Comparison of ENCODE assay signal across 11 cellular contexts in the genomic region with DNA sequence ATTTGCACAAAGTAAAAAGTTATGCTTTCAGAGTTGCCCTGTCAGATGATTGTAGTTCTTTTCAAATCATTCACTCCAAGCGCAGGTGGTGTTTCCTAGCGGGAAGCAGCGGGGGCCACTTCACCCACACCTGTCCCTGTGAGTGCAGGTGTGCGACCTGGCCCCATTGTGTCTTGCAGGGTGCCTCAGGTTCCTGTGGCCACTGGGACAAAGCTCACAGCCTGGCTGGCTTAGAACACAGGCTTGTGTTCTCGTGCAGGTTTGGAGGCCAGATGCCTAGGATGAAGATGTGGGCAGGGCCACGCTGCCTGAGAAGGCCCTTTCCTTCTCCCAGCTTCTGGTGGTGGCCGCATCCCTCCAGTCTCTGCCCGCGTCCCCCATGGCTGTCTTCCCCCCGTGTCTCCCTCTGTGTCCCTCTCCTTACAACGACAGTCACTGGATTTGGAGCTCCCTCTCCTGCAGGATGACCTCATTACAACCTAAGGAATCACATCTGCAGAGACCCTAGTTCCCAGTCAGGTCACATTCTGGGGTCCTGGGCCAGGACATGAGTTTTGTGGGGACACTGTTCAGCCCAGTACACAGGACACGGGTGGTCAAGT.
A peak's percentile ranks its signal among the peaks of the same experiment; 100 is the strongest.
DNase-seq lines count a peak whose midpoint lies in the region; ATAC-seq, FAIRE-seq and TF ChIP-seq lines count a peak whose summit lies in the region.
"Had no signal": no experiment of that assay in that cellular context is flagged by ENCODE, and none has a peak within 500 bp of the region (broad histone marks: within the 10 kb centered on the region; RNA-seq: fewer than 3 reads in every experiment).

No MANE protein-coding gene starts in this region.

- no peak overlapping the region for H3K27ac ChIP-seq in HepG2 (ENCODE audit: extremely low read length, insufficient read depth, low read length)
- H3K27ac ChIP-seq in right lobe of liver, result no peak overlapping the region
- H3K27ac ChIP-seq in PC-3 (ENCODE audit: low read length), result no peak overlapping the region
- no peak overlapping the region for H3K27ac ChIP-seq in CD4-positive, alpha-beta memory T cell (ENCODE audit: low read depth, low read length)
- H3K27ac ChIP-seq: adrenal gland had no signal

- H3K9me3 ChIP-seq in HepG2 (ENCODE audit: low read length), result no peaks in the 10 kb centered on the region
- no peaks in the 10 kb centered on the region for H3K9me3 ChIP-seq in right lobe of liver
- H3K9me3 ChIP-seq in PC-3 (ENCODE audit: low read length), result no peaks in the 10 kb centered on the region
- H3K9me3 ChIP-seq in CD4-positive, alpha-beta memory T cell (ENCODE audit: control insufficient read depth in 1 of 2, low read length in 2 of 2), result no peaks in the 10 kb centered on the region
- H3K9me3 ChIP-seq: adrenal gland had no signal

- H3K36me3 Mint-ChIP-seq in CD4-positive, alpha-beta memory T cell, result no peaks in the 10 kb centered on the region

- H3K27me3 ChIP-seq in HepG2 (ENCODE audit: control insufficient read depth in 1 of 2, insufficient read depth in 2 of 2, low read length in 2 of 2) (peaks cover 0 to 8% of the 10 kb centered on the region in 2 experiments; a peak in 2 of 5 replicates), right lobe of liver (no peaks in the 10 kb centered on the region), PC-3 (ENCODE audit: low read length) (no peaks in the 10 kb centered on the region)
- no peaks in the 10 kb centered on the region for H3K27me3 ChIP-seq in CD4-positive, alpha-beta memory T cell (ENCODE audit: insufficient read depth, low read length)
- H3K27me3 ChIP-seq: adrenal gland had no signal

- peak; percentile 35; the same call in 1 of the 2 replicates for TF ChIP-seq RAD21 in HepG2 (CRISPR knock-in tag; IDR thresholded peaks at IDR 0.05)

- H3K79me2 ChIP-seq in HepG2 (ENCODE audit: insufficient read depth, low read length) (no peaks in the 10 kb centered on the region), PC-3 (ENCODE audit: low read length) (no peaks in the 10 kb centered on the region)

- H3K4me3 ChIP-seq in HepG2 (replicated peaks in 1 of 3; ENCODE audit: insufficient read depth in 1 of 3, low read depth in 2 of 3, low read length in 3 of 3) (peak overlapping the region in 1 of 3 experiments; percentile 14; a peak in 1 of 6 replicates), right lobe of liver (no peak overlapping the region), PC-3 (ENCODE audit: low read length) (no peak overlapping the region)
- no peak overlapping the region for H3K4me3 ChIP-seq in CD4-positive, alpha-beta memory T cell (ENCODE audit: low read length in 2 of 2)
- H3K4me3 ChIP-seq: adrenal gland had no signal

- H3K36me3 ChIP-seq in HepG2 (replicated peaks in 1 of 2; ENCODE audit: control insufficient read depth in 1 of 2, insufficient read depth in 2 of 2, low read length in 2 of 2) (no peaks in the 10 kb centered on the region), right lobe of liver (peaks cover 0 to 6% (median 0%) of the 10 kb centered on the region in 4 donors), PC-3 (ENCODE audit: low read depth, low read length) (no peaks in the 10 kb centered on the region)
- no peaks in the 10 kb centered on the region for H3K36me3 ChIP-seq in CD4-positive, alpha-beta memory T cell (ENCODE audit: insufficient read depth, low read length)
- H3K36me3 ChIP-seq: adrenal gland had no signal

- intact Hi-C loops in HepG2 (cut with micrococcal nuclease; ENCODE audit: unreplicated experiment) (loop anchor here (10.0 kb wide), 1 partner anchor 51 kb away; no protein-coding TSS in a partner anchor), right lobe of liver (cut with DNase I) (no loop called here), PC-3 (cut with micrococcal nuclease) (no loop called here)
- intact Hi-C loops in CD4-positive, alpha-beta memory T cell (cut with micrococcal nuclease), result no loop called here

- H2AFZ ChIP-seq in HepG2 (ENCODE audit: low read length), result no peak overlapping the region
- H2AFZ ChIP-seq in PC-3 (ENCODE audit: low read length), result no peak overlapping the region

- H3K4me3 Mint-ChIP-seq in CD4-positive, alpha-beta memory T cell, result no peak overlapping the region
- H3K4me3 Mint-ChIP-seq: immature natural killer cell had no signal

- H3K9ac ChIP-seq in HepG2 (ENCODE audit: insufficient read depth, low read depth, low read length), result no peak overlapping the region
- no peak overlapping the region for H3K9ac ChIP-seq in PC-3 (ENCODE audit: low read length)

- no TSS peak for BruUV-seq in HepG2 (replicated peaks; lab: Mats Ljungman, UMichigan)
- no TSS peak for BruUV-seq in PC-3 (replicated peaks; lab: Mats Ljungman, UMichigan)

- in situ Hi-C loops in HepG2 (cut with HindIII; ENCODE audit: extremely low pct_ligation_motif_present, low pct_unique_long_range_greater_than_20kb), result no loop called here

- no peak for TF ChIP-seq EP300 in HepG2 (IDR thresholded peaks at IDR 0.05; ENCODE audit: low read depth in 2 of 2, low read length in 2 of 2)
- TF ChIP-seq EP300 in HepG2 (CRISPR knock-in tag; IDR thresholded peaks at IDR 0.05; ENCODE audit: borderline replicate concordance), result no peak

- peak overlapping the region; percentile 21; the same call in 1 of the 2 replicates for H3K4me2 ChIP-seq in HepG2 (ENCODE audit: low read depth, low read length)
- no peak overlapping the region for H3K4me2 ChIP-seq in PC-3 (ENCODE audit: low read length)

- ATAC-seq in HepG2, result peak; percentile 50
- no peak for ATAC-seq in right lobe of liver
- 0 out of 2 replicates have a peak, but pooled peaks have one; percentile 35 for ATAC-seq in PC-3
- ATAC-seq in GM18867 (IDR thresholded peaks at IDR 0.05; ENCODE audit: unreplicated experiment), result no peak

- no peaks in the 10 kb centered on the region for H3K27me3 Mint-ChIP-seq in CD4-positive, alpha-beta memory T cell

- H3K4me1 Mint-ChIP-seq in CD4-positive, alpha-beta memory T cell, result no peaks in the 10 kb centered on the region

- DNase-seq in HepG2 (ENCODE audit: low spot score), result no peak
- no peak for DNase-seq in right lobe of liver
- DNase-seq in PC-3, result peak; percentile 16
- DNase-seq in iPS-NIHi11 (ENCODE audit: low spot score), result peak; percentile 29
- no peak for DNase-seq in NCI-H2029 (lab: John Stamatoyannopoulos, UW)
- no peak for DNase-seq in CD4-positive, alpha-beta memory T cell
- DNase-seq in activated CD4-positive, alpha-beta T cell treated with anti-CD3 and anti-CD28 coated beads, Interleukin-2, amount 50 U/mL, for 48 hours, result no peak
- DNase-seq: immature natural killer cell, NCI-H1048 had no signal

- peak overlapping the region in 1 of 7 donors; percentile 30 for H3K27ac Mint-ChIP-seq in CD4-positive, alpha-beta memory T cell

- no peaks in the 10 kb centered on the region for H3K9me2 ChIP-seq in PC-3 (replicated peaks; ENCODE audit: low read length)

- TF ChIP-seq POLR2A in HepG2 (IDR thresholded peaks at IDR 0.05; ENCODE audit: insufficient read depth in 1 of 2, low read depth in 2 of 2, low read length in 2 of 2) (no peak), right lobe of liver (IDR thresholded peaks at IDR 0.05) (no peak)

- H3K4me1 ChIP-seq in HepG2 (ENCODE audit: insufficient read depth, low read length), result peaks cover 51% of the 10 kb centered on the region
- H3K4me1 ChIP-seq in right lobe of liver, result peaks cover 0 to 6% (median 3%) of the 10 kb centered on the region in 4 donors
- no peaks in the 10 kb centered on the region for H3K4me1 ChIP-seq in PC-3 (ENCODE audit: insufficient read depth, low read length)
- no peaks in the 10 kb centered on the region for H3K4me1 ChIP-seq in CD4-positive, alpha-beta memory T cell (ENCODE audit: insufficient read depth, low read length)

- CTCF ChIA-PET in HepG2 (lab: Yijun Ruan, JAX; ENCODE audit: low intra/inter-chr PET ratio, low total read pairs) (no interaction called here), PC-3 (lab: Charles Lee) (no interaction called here)
- CTCF ChIA-PET in CD4-positive, alpha-beta memory T cell (lab: Charles Lee; ENCODE audit: partially characterized antibody), result no interaction called here

- H3F3A ChIP-seq in PC-3 (ENCODE audit: low read length, unreplicated experiment), result no peaks in the 10 kb centered on the region

- FAIRE-seq in HepG2 (lab: Jason Lieb, UNC), result no peak

- no peaks in the 10 kb centered on the region for H3K9me3 Mint-ChIP-seq in CD4-positive, alpha-beta memory T cell
- H3K9me3 Mint-ChIP-seq: immature natural killer cell had no signal

- H4K20me1 ChIP-seq in HepG2 (ENCODE audit: insufficient read depth, low read length) (no peaks in the 10 kb centered on the region), PC-3 (ENCODE audit: low read length) (no peaks in the 10 kb centered on the region)

- WGBS in HepG2 (ENCODE audit: low lambda C conversion rate), result 33% methylated on average over 10 of the region's 12 CpGs
- WGBS in right lobe of liver (ENCODE audit: insufficient coverage, low coverage, low lambda C conversion rate, missing lambda C conversion rate), result 73% methylated on average over 5 of the region's 12 CpGs

- POLR2A ChIA-PET in HepG2 (lab: Yijun Ruan, JAX) (no interaction called here), PC-3 (lab: Charles Lee; ENCODE audit: unreplicated experiment) (no interaction called here)
- POLR2A ChIA-PET in CD4-positive, alpha-beta memory T cell (lab: Charles Lee; ENCODE audit: partially characterized antibody), result no interaction called here

- TF ChIP-seq CTCF in HepG2 (CRISPR knock-in tag; IDR thresholded peaks at IDR 0.05) (peak; percentile 85), right lobe of liver (IDR thresholded peaks at IDR 0.05) (no peak), PC-3 (conservative IDR thresholded peaks at IDR 0.05; ENCODE audit: low read depth, low read length) (peak; percentile 42)

TF ChIP-seq in HepG2, 621 proteins besides CTCF, POLR2A, EP300 and RAD21 (continues in another document):
- TF ChIP-seq ATM (IDR thresholded peaks at IDR 0.05; ENCODE audit: borderline replicate concordance), result no peak
- TF ChIP-seq ERF (CRISPR knock-in tag; IDR thresholded peaks at IDR 0.05), result peak; percentile 37; the same call in 1 of the 2 replicates
- TF ChIP-seq PCBP2 (optimal IDR thresholded peaks at IDR 0.05; ENCODE audit: low read depth, low read length, poor library complexity, severe bottlenecking), result no peak
- TF ChIP-seq PHF8 (CRISPR knock-in tag; IDR thresholded peaks at IDR 0.05), result no peak
- TF ChIP-seq, protein P1, sequence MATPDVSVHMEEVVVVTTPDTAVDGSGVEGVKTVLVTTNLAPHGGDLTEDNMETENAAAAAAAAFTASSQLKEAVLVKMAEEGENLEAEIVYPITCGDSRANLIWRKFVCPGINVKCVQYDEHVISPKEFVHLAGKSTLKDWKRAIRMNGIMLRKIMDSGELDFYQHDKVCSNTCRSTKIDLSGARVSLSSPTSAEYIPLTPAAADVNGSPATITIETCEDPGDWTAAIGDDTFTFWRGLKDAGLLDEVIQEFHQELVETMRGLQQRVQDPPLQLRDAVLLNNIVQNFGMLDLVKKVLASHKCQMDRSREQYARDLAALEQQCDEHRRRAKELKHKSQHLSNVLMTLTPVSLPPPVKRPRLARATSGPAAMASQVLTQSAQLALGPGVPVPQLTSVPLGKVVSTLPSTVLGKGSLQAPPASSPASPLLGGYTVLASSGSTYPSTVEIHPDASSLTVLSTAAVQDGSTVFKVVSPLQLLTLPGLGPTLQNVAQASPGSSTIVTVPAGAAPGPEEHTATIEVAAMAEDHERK (CRISPR knock-in tag; IDR thresholded peaks at IDR 0.05; ENCODE audit: low read depth), result no peak
- no peak for TF ChIP-seq SALL2 (CRISPR knock-in tag; IDR thresholded peaks at IDR 0.05)
- no peak for TF ChIP-seq SMAD9 (CRISPR knock-in tag; IDR thresholded peaks at IDR 0.05)
- TF ChIP-seq NFE2 (CRISPR knock-in tag; IDR thresholded peaks at IDR 0.05), result no peak

Comparison
In these comparisons a context has a peak if more than half of its experiments do, and no peak if none do; other contexts are left out.
1. ATAC-seq: peak in HepG2 (single experiment) and PC-3 (single experiment); none in right lobe of liver (0 of 4) and GM18867 (single experiment).
2. CTCF ChIP-seq: peak in HepG2 (single experiment) and PC-3 (single experiment); none in right lobe of liver (0 of 4).
3. DNase-seq: peak in PC-3 (single experiment) and iPS-NIHi11 (single experiment); none in HepG2 (single experiment), right lobe of liver (0 of 3), NCI-H2029 (single experiment), CD4-positive, alpha-beta memory T cell (0 of 5) and activated CD4-positive, alpha-beta T cell treated with anti-CD3 and anti-CD28 coated beads, Interleukin-2, amount 50 U/mL, for 48 hours (0 of 2).